10 cellular contexts compared by ENCODE assay signal in the genomic region with DNA sequence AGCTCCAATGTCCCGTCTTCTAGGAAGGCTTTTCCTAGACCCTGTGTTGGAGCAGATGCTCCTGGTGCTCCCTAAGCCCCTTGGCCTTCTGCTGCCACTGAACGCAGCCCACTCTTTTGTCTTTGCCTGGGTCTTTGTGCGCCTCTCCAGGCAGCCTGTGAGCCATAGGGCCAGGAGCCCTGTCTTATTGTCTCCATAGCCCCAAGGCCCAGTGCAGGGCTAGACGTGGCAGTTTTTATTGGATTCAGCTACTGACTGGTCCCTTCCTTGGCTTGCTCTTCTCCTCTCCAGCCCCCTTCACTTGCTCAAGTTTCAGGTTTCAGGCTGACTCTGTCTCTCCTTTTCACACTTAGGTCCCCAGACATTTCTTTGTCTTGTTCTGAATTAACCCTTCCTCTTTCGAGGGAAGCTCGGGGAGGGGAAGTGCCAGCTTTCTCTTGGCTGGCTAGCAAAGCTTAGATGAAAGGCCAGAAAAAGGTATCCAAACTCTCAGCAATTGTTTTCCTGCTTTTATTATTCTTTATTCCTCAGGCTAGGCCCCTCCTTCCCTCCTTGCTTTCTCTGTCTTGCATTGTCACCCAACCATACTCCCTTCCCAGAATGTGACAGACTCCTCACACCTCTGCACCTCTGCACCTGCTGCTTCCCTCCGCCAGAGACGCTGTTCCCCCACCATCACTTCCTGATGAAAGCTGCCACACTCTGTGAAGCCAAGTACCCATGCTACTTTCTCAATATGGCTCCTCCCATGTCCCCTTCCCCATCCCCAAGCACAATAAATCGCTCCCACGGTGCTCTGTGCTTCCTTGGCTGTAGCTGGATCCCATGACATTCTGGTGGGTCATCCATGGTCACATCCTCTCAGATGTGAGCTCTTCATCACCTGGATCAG.
DNase-seq lines count a peak whose midpoint lies in the region; ATAC-seq and TF ChIP-seq lines count a peak whose summit lies in the region.
"Had no signal": no experiment of that assay in that cellular context is flagged by ENCODE, and none has a peak within 500 bp of the region (broad histone marks: within the 10 kb centered on the region; RNA-seq: fewer than 3 reads in every experiment).

No MANE protein-coding gene starts in this region.

- no peak overlapping the region for H3K4me3 Mint-ChIP-seq in CD8-positive, alpha-beta T cell
- H3K4me3 Mint-ChIP-seq in activated CD4-positive, alpha-beta memory T cell treated with anti-CD3 and anti-CD28 coated beads for 36 hours = no peak overlapping the region

- intact Hi-C loops in CD8-positive, alpha-beta T cell (cut with DNase I, micrococcal nuclease) = loop anchor here (10.0 kb wide), 2 partner anchors 128 to 138 kb away; no protein-coding TSS in a partner anchor
- intact Hi-C loops in activated CD4-positive, alpha-beta memory T cell treated with anti-CD3 and anti-CD28 coated beads for 36 hours (cut with micrococcal nuclease) = no loop called here

- no peak overlapping the region for H3K4me3 ChIP-seq in CD8-positive, alpha-beta T cell (ENCODE audit: low read depth, low read length)

- no peak overlapping the region for H3K27ac ChIP-seq in CD8-positive, alpha-beta T cell (ENCODE audit: low read depth, low read length)

- DNase-seq in GM13977 (ENCODE audit: low spot score) = peak; percentile 59
- DNase-seq in iPS-NIHi7 (ENCODE audit: extremely low spot score) = peak; percentile 53
- DNase-seq in CD8-positive, alpha-beta T cell = no peak
- DNase-seq in activated gamma-delta T cell (lab: John Stamatoyannopoulos, UW) = no peak
- DNase-seq in NCI-H748 treated with DMSO at 0.1 percent for 48 hours (lab: John Stamatoyannopoulos, UW) = no peak
- DNase-seq in activated CD4-positive, alpha-beta memory T cell treated with anti-CD3 and anti-CD28 coated beads for 36 hours = no peak
- DNase-seq: activated CD4-positive, alpha-beta T cell treated with anti-CD3 and anti-CD28 coated beads, Interleukin-2, amount 50 U/mL, for 48 hours; cortex of kidney had no signal

- H3K36me3 ChIP-seq in CD8-positive, alpha-beta T cell (ENCODE audit: insufficient read depth, low read length) = no peaks in the 10 kb centered on the region

- H3K9me3 ChIP-seq in CD8-positive, alpha-beta T cell (ENCODE audit: low read length) = no peaks in the 10 kb centered on the region

- peak; percentile 77 for TF ChIP-seq CTCF in GM13977 (IDR thresholded peaks at IDR 0.05; ENCODE audit: extremely low read depth, insufficient read depth, missing control alignments)
- TF ChIP-seq CTCF in CD8-positive, alpha-beta T cell (IDR thresholded peaks at IDR 0.05) = no peak

- no peaks in the 10 kb centered on the region for H3K36me3 Mint-ChIP-seq in CD8-positive, alpha-beta T cell
- no peaks in the 10 kb centered on the region for H3K36me3 Mint-ChIP-seq in activated CD4-positive, alpha-beta memory T cell treated with anti-CD3 and anti-CD28 coated beads for 36 hours

- H3K4me1 ChIP-seq in CD8-positive, alpha-beta T cell (ENCODE audit: insufficient read depth, low read length) = peaks cover 6% of the 10 kb centered on the region

- CTCF ChIA-PET in CD8-positive, alpha-beta T cell (lab: Charles Lee) = interaction anchor here (2.0 kb wide), 1 partner anchor 187 kb away, joined by 5 read pairs; no protein-coding TSS in a partner anchor
- CTCF ChIA-PET in activated CD4-positive, alpha-beta memory T cell treated with anti-CD3 and anti-CD28 coated beads for 36 hours (lab: Charles Lee) = interaction anchor here (1.0 kb wide), 1 partner anchor 139 kb away, joined by 4 read pairs; no protein-coding TSS in a partner anchor

- H3K9me3 Mint-ChIP-seq in CD8-positive, alpha-beta T cell = no peaks in the 10 kb centered on the region
- no peaks in the 10 kb centered on the region for H3K9me3 Mint-ChIP-seq in activated CD4-positive, alpha-beta memory T cell treated with anti-CD3 and anti-CD28 coated beads for 36 hours

- in situ Hi-C loops in GM13977 (cut with MboI; ENCODE audit: low pct_unique_long_range_greater_than_20kb, low sequenced_read_pairs, unreplicated experiment) = no loop called here

- no peak overlapping the region for H3K27ac Mint-ChIP-seq in CD8-positive, alpha-beta T cell
- H3K27ac Mint-ChIP-seq in activated CD4-positive, alpha-beta memory T cell treated with anti-CD3 and anti-CD28 coated beads for 36 hours = no peak overlapping the region

- no peaks in the 10 kb centered on the region for H3K27me3 Mint-ChIP-seq in CD8-positive, alpha-beta T cell (ENCODE audit: low read depth)
- no peaks in the 10 kb centered on the region for H3K27me3 Mint-ChIP-seq in activated CD4-positive, alpha-beta memory T cell treated with anti-CD3 and anti-CD28 coated beads for 36 hours

- ATAC-seq in GM21447 (IDR thresholded peaks at IDR 0.05; ENCODE audit: unreplicated experiment) (peak; percentile 54), HG03460 (IDR thresholded peaks at IDR 0.05; ENCODE audit: unreplicated experiment) (peak; percentile 60)
- no peak for ATAC-seq in CD8-positive, alpha-beta T cell

- H3K27me3 ChIP-seq in CD8-positive, alpha-beta T cell (ENCODE audit: insufficient read depth, low read length) = no peaks in the 10 kb centered on the region

- POLR2A ChIA-PET in CD8-positive, alpha-beta T cell (lab: Charles Lee) = interaction anchor here (0.7 to 1.1 kb wide), 2 partner anchors 9 to 21 kb away, joined by 3 to 6 read pairs; no protein-coding TSS in a partner anchor
- POLR2A ChIA-PET in activated CD4-positive, alpha-beta memory T cell treated with anti-CD3 and anti-CD28 coated beads for 36 hours (lab: Charles Lee) = interaction anchor here (1.0 kb wide), 1 partner anchor 10 kb away, joined by 3 read pairs; no protein-coding TSS in a partner anchor

- H3K4me1 Mint-ChIP-seq in CD8-positive, alpha-beta T cell (ENCODE audit: low read depth) = peaks cover 12% of the 10 kb centered on the region
- H3K4me1 Mint-ChIP-seq in activated CD4-positive, alpha-beta memory T cell treated with anti-CD3 and anti-CD28 coated beads for 36 hours (ENCODE audit: low read depth) = peaks cover 33% of the 10 kb centered on the region

Comparison
In these comparisons a context has a peak if more than half of its experiments do, and no peak if none do; other contexts are left out.
1. DNase-seq: peak in GM13977 (single experiment) and iPS-NIHi7 (single experiment); none in CD8-positive, alpha-beta T cell (0 of 7), activated gamma-delta T cell (single experiment), NCI-H748 treated with DMSO at 0.1 percent for 48 hours (single experiment) and activated CD4-positive, alpha-beta memory T cell treated with anti-CD3 and anti-CD28 coated beads for 36 hours (single experiment).